Comparison of ENCODE assay signal across 23 cellular contexts in genomic region chr2:132849118-132849517, GRCh38.
DNase-seq lines count a peak whose midpoint lies in the region; TF ChIP-seq lines count a peak whose summit lies in the region.
"Had no signal": no experiment of that assay in that cellular context is flagged by ENCODE, and none has a peak within 500 bp of the region (broad histone marks: within the 10 kb centered on the region; RNA-seq: fewer than 3 reads in every experiment).

No MANE protein-coding gene starts in this region.

- H3K27ac ChIP-seq in AG04450 (ENCODE audit: low read depth, low read length) = no peak overlapping the region
- H3K27ac ChIP-seq in SJCRH30 = no peak overlapping the region
- H3K27ac ChIP-seq: PC-9, right atrium auricular region, transverse colon had no signal

- DNase-seq in AG04450 (ENCODE audit: low read depth, low spot score) (peak; percentile 20), HS-27A (ENCODE audit: low read depth) (peak; percentile 23), astrocyte of the hippocampus (ENCODE audit: low read depth, low spot score) (peak; percentile 52), myocyte (ENCODE audit: low read depth) (peak; percentile 9), NCI-H510A (lab: John Stamatoyannopoulos, UW) (no peak), SJCRH30 (no peak), globus pallidus (ENCODE audit: low spot score) (no peak), SHP77 (lab: John Stamatoyannopoulos, UW) (no peak)
- DNase-seq: activated CD4-positive, alpha-beta T cell treated with anti-CD3 and anti-CD28 coated beads for 48 hours; activated CD8-positive, alpha-beta memory T cell treated with anti-CD3 and anti-CD28 coated beads, Interleukin-2, amount 10 ng/mL, durations not matched to agents 7 days and 5 days; CD4-positive, CD25-positive, alpha-beta regulatory T cell; effector memory CD4-positive, alpha-beta T cell; GDM1; glutamatergic neuron; mammary epithelial cell; NCI-H1092 treated with DMSO at 0.1 percent for 48 hours; NCI-H2029; NCI-H2227 treated with DMSO at 0.1 percent for 48 hours; NCI-H774; PC-9; T-helper 17 cell; transverse colon had no signal

- H3K4me3 ChIP-seq in AG04450 (ENCODE audit: low read depth, low read length) (no peak overlapping the region), SJCRH30 (no peak overlapping the region)
- H3K4me3 ChIP-seq: PC-9, right atrium auricular region, transverse colon had no signal

- H3K9me3 ChIP-seq in AG04450 (ENCODE audit: control insufficient read depth, insufficient read depth, low read length) = no peaks in the 10 kb centered on the region
- H3K9me3 ChIP-seq in SJCRH30 (replicated peaks) = no peaks in the 10 kb centered on the region
- H3K9me3 ChIP-seq: right atrium auricular region, transverse colon had no signal

- H3K4me1 ChIP-seq in SJCRH30 = no peaks in the 10 kb centered on the region
- H3K4me1 ChIP-seq: transverse colon had no signal

- H3K36me3 ChIP-seq in SJCRH30 = no peaks in the 10 kb centered on the region
- H3K36me3 ChIP-seq: right atrium auricular region, transverse colon had no signal

- TF ChIP-seq CTCF in AG04450 (IDR thresholded peaks at IDR 0.05; ENCODE audit: low read depth, low read length) = no peak

- H3K27me3 ChIP-seq in AG04450 (ENCODE audit: control insufficient read depth, insufficient read depth, low read length) (no peaks in the 10 kb centered on the region), SJCRH30 (peaks cover 7% of the 10 kb centered on the region; the same call in 1 of the 2 replicates)
- H3K27me3 ChIP-seq: right atrium auricular region, transverse colon had no signal

- POLR2A ChIA-PET in AG04450 (lab: Yijun Ruan, JAX) = no interaction called here

- CTCF ChIA-PET in AG04450 (lab: Charles Lee) = no interaction called here

Comparison
In these comparisons a context has a peak if more than half of its experiments do, and no peak if none do; other contexts are left out.
1. DNase-seq: peak in AG04450 (single experiment), HS-27A (single experiment), astrocyte of the hippocampus (single experiment) and myocyte (single experiment); none in NCI-H510A (single experiment), SJCRH30 (0 of 2), globus pallidus (single experiment) and SHP77 (0 of 2).